13 cellular contexts compared by ENCODE assay signal in genomic region chr14:76654573-76654955, GRCh38.
"Had no signal": no experiment of that assay in that cellular context is flagged by ENCODE, and none has a peak within 500 bp of the region (broad histone marks: within the 10 kb centered on the region; RNA-seq: fewer than 3 reads in every experiment).

No MANE protein-coding gene starts in this region.

- H3K27ac ChIP-seq: coronary artery, gastroesophageal sphincter, pancreas, stomach, thoracic aorta had no signal

- H3K4me1 ChIP-seq: gastroesophageal sphincter, pancreas, stomach had no signal

- H3K4me3 Mint-ChIP-seq: activated naive CD4-positive, alpha-beta T cell treated with anti-CD3 and anti-CD28 coated beads, Interleukin-2, amount 10 ng/mL, durations not matched to agents 7 days and 5 days; mesothelial cell of epicardium; neural crest cell had no signal

- H3K4me1 Mint-ChIP-seq: activated naive CD4-positive, alpha-beta T cell treated with anti-CD3 and anti-CD28 coated beads, Interleukin-2, amount 10 ng/mL, durations not matched to agents 7 days and 5 days; neural crest cell had no signal

- H3K27ac Mint-ChIP-seq: activated naive CD4-positive, alpha-beta T cell treated with anti-CD3 and anti-CD28 coated beads, Interleukin-2, amount 10 ng/mL, durations not matched to agents 7 days and 5 days; activated T-helper 2 cell treated with anti-CD3 and anti-CD28 coated beads, Interferon-gamma antibody, Interleukin-2, Interleukin-4, amounts not matched to agents 10 μg/mL and 5 μg/mL and 100 μg/mL, durations not matched to agents 14 hours and 24 hours and 36 hours; mesothelial cell of epicardium had no signal

- H3K36me3 Mint-ChIP-seq: activated naive CD4-positive, alpha-beta T cell treated with anti-CD3 and anti-CD28 coated beads, Interleukin-2, amount 10 ng/mL, durations not matched to agents 7 days and 5 days; mesothelial cell of epicardium had no signal

- ATAC-seq: gastroesophageal sphincter had no signal

- H3K4me3 ChIP-seq: coronary artery, gastroesophageal sphincter, pancreas, stomach, thoracic aorta had no signal

- H3K36me3 ChIP-seq: gastroesophageal sphincter, pancreas, stomach, thoracic aorta had no signal

- DNase-seq: activated naive CD4-positive, alpha-beta T cell treated with anti-CD3 and anti-CD28 coated beads, Interleukin-2, amount 10 ng/mL, durations not matched to agents 7 days and 5 days; caudate nucleus; effector CD4-positive, alpha-beta T cell; pancreas; stimulated activated CD4-positive, alpha-beta T cell treated with anti-CD3 and anti-CD28 coated beads, Interleukin-15, amount 100 ng/mL, for 24 hours; stimulated activated CD4-positive, alpha-beta T cell treated with anti-CD3 and anti-CD28 coated beads, Interleukin-4, amount 100 ng/mL, for 24 hours; stomach had no signal

- H3K9me3 ChIP-seq: pancreas had no signal
